In genomic region chr20:51713213-51713598, GRCh38 we compare ENCODE assay signal across 22 cellular contexts.
"Had no signal": no experiment of that assay in that cellular context is flagged by ENCODE, and none has a peak within 500 bp of the region (broad histone marks: within the 10 kb centered on the region; RNA-seq: fewer than 3 reads in every experiment).

No MANE protein-coding gene starts in this region.

- H3K27me3 ChIP-seq: MG63, Peyer's patch had no signal

- H3K4me3 ChIP-seq: MG63, Peyer's patch had no signal

- H3K27ac ChIP-seq: Peyer's patch, RWPE1 had no signal

- H3K4me1 ChIP-seq: Peyer's patch had no signal

- DNase-seq: activated CD4-positive, alpha-beta memory T cell treated with anti-CD3 and anti-CD28 coated beads for 36 hours; activated CD4-positive, alpha-beta T cell treated with anti-CD3 and anti-CD28 coated beads, Interleukin-2, amount 10 ng/mL, durations not matched to agents 7 days and 5 days; activated CD4-positive, CD25-positive, alpha-beta regulatory T cell; activated CD8-positive, alpha-beta memory T cell treated with anti-CD3 and anti-CD28 coated beads for 24 hours; activated gamma-delta T cell; activated naive CD4-positive, alpha-beta T cell treated with anti-CD3 and anti-CD28 coated beads for 36 hours; activated T-cell treated with anti-CD3 and anti-CD28 coated beads for 4 hours; activated T-cell treated with anti-CD3 and anti-CD28 coated beads, Interleukin-2, amount 50 U/mL, for 48 hours; MV-4-11; NCI-H1092 treated with DMSO at 0.1 percent for 48 hours; NCI-H1436; NCI-H1694 treated with DMSO at 0.1 percent for 48 hours; NCI-H2081; NCI-H510A treated with DMSO at 0.1 percent for 48 hours; NCI-H69; NK-92 treated with Interleukin-12 subunit alpha and Interleukin-12 subunit beta, amount 100 ng/mL, for 24 hours; OCI-M1; SHP77 treated with DMSO at 0.1 percent for 48 hours; T-helper 9 cell had no signal

- H3K9me3 ChIP-seq: MG63, Peyer's patch had no signal
